ENCODE assay signal across 1 cellular context in genomic region chr11:93740031-93740801, GRCh38.
A peak's percentile ranks its signal among the peaks of the same experiment; 100 is the strongest.
TF ChIP-seq lines count a peak whose summit lies in the region.

No MANE protein-coding gene starts in this region.

TF ChIP-seq in HepG2, 621 proteins besides CTCF, POLR2A, EP300 and RAD21:
- TF ChIP-seq ZSCAN29 (CRISPR knock-in tag; conservative IDR thresholded peaks at IDR 0.05) (0 out of 2 replicates have a peak, but pooled peaks have one; percentile 21), PTBP1 (IDR thresholded peaks at IDR 0.05; ENCODE audit: low read depth, low read length, poor library complexity, severe bottlenecking) (no peak), ZEB1 (IDR thresholded peaks at IDR 0.05; ENCODE audit: insufficient replicate concordance, low read depth) (peak; percentile 50), ZNF724P (CRISPR knock-in tag; IDR thresholded peaks at IDR 0.05; ENCODE audit: borderline replicate concordance) (no peak), ZNF510 (CRISPR knock-in tag; IDR thresholded peaks at IDR 0.05; ENCODE audit: low read depth) (no peak), ZC3H4 (CRISPR knock-in tag; IDR thresholded peaks at IDR 0.05; ENCODE audit: borderline replicate concordance) (peak; percentile 59; the same call in 1 of the 2 replicates), MTA3 (CRISPR knock-in tag; IDR thresholded peaks at IDR 0.05) (no peak), ONECUT2 (CRISPR knock-in tag; IDR thresholded peaks at IDR 0.05) (no peak), SAP130 (CRISPR knock-in tag; IDR thresholded peaks at IDR 0.05; ENCODE audit: low read depth) (peak; percentile 39)
- TF ChIP-seq, protein P1, sequence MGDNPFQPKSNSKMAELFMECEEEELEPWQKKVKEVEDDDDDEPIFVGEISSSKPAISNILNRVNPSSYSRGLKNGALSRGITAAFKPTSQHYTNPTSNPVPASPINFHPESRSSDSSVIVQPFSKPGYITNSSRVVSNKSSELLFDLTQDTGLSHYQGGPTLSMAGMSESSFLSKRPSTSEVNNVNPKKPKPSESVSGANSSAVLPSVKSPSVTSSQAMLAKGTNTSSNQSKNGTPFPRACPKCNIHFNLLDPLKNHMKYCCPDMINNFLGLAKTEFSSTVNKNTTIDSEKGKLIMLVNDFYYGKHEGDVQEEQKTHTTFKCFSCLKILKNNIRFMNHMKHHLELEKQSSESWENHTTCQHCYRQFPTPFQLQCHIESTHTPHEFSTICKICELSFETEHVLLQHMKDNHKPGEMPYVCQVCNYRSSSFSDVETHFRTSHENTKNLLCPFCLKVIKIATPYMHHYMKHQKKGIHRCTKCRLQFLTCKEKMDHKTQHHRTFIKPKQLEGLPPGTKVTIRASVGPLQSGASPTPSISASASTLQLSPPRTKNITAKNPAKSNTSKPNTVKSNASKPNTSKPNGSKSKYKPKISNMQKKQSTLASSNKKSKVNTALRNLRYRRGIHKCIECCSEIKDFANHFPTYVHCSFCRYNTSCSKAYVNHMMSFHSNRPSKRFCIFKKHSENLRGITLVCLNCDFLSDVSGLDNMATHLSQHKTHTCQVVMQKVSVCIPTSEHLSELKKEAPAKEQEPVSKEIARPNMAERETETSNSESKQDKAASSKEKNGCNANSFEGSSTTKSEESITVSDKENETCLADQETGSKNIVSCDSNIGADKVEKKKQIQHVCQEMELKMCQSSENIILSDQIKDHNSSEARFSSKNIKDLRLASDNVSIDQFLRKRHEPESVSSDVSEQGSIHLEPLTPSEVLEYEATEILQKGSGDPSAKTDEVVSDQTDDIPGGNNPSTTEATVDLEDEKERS (CRISPR knock-in tag; IDR thresholded peaks at IDR 0.05) = 0 out of 2 replicates have a peak, but pooled peaks have one; percentile 43
- TF ChIP-seq, protein P2, sequence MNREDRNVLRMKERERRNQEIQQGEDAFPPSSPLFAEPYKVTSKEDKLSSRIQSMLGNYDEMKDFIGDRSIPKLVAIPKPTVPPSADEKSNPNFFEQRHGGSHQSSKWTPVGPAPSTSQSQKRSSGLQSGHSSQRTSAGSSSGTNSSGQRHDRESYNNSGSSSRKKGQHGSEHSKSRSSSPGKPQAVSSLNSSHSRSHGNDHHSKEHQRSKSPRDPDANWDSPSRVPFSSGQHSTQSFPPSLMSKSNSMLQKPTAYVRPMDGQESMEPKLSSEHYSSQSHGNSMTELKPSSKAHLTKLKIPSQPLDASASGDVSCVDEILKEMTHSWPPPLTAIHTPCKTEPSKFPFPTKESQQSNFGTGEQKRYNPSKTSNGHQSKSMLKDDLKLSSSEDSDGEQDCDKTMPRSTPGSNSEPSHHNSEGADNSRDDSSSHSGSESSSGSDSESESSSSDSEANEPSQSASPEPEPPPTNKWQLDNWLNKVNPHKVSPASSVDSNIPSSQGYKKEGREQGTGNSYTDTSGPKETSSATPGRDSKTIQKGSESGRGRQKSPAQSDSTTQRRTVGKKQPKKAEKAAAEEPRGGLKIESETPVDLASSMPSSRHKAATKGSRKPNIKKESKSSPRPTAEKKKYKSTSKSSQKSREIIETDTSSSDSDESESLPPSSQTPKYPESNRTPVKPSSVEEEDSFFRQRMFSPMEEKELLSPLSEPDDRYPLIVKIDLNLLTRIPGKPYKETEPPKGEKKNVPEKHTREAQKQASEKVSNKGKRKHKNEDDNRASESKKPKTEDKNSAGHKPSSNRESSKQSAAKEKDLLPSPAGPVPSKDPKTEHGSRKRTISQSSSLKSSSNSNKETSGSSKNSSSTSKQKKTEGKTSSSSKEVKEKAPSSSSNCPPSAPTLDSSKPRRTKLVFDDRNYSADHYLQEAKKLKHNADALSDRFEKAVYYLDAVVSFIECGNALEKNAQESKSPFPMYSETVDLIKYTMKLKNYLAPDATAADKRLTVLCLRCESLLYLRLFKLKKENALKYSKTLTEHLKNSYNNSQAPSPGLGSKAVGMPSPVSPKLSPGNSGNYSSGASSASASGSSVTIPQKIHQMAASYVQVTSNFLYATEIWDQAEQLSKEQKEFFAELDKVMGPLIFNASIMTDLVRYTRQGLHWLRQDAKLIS (CRISPR knock-in tag; IDR thresholded peaks at IDR 0.05) = 0 out of 2 replicates have a peak, but pooled peaks have one; percentile 62
- TF ChIP-seq, protein P3, sequence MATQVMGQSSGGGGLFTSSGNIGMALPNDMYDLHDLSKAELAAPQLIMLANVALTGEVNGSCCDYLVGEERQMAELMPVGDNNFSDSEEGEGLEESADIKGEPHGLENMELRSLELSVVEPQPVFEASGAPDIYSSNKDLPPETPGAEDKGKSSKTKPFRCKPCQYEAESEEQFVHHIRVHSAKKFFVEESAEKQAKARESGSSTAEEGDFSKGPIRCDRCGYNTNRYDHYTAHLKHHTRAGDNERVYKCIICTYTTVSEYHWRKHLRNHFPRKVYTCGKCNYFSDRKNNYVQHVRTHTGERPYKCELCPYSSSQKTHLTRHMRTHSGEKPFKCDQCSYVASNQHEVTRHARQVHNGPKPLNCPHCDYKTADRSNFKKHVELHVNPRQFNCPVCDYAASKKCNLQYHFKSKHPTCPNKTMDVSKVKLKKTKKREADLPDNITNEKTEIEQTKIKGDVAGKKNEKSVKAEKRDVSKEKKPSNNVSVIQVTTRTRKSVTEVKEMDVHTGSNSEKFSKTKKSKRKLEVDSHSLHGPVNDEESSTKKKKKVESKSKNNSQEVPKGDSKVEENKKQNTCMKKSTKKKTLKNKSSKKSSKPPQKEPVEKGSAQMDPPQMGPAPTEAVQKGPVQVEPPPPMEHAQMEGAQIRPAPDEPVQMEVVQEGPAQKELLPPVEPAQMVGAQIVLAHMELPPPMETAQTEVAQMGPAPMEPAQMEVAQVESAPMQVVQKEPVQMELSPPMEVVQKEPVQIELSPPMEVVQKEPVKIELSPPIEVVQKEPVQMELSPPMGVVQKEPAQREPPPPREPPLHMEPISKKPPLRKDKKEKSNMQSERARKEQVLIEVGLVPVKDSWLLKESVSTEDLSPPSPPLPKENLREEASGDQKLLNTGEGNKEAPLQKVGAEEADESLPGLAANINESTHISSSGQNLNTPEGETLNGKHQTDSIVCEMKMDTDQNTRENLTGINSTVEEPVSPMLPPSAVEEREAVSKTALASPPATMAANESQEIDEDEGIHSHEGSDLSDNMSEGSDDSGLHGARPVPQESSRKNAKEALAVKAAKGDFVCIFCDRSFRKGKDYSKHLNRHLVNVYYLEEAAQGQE (IDR thresholded peaks at IDR 0.05; ENCODE audit: borderline replicate concordance in 1 of 2, low read depth in 1 of 2, low read length in 2 of 2) = 0 out of 4 replicates have a peak, but pooled peaks of 1 of the 2 experiments have one; percentile 20
- TF ChIP-seq, protein P4, sequence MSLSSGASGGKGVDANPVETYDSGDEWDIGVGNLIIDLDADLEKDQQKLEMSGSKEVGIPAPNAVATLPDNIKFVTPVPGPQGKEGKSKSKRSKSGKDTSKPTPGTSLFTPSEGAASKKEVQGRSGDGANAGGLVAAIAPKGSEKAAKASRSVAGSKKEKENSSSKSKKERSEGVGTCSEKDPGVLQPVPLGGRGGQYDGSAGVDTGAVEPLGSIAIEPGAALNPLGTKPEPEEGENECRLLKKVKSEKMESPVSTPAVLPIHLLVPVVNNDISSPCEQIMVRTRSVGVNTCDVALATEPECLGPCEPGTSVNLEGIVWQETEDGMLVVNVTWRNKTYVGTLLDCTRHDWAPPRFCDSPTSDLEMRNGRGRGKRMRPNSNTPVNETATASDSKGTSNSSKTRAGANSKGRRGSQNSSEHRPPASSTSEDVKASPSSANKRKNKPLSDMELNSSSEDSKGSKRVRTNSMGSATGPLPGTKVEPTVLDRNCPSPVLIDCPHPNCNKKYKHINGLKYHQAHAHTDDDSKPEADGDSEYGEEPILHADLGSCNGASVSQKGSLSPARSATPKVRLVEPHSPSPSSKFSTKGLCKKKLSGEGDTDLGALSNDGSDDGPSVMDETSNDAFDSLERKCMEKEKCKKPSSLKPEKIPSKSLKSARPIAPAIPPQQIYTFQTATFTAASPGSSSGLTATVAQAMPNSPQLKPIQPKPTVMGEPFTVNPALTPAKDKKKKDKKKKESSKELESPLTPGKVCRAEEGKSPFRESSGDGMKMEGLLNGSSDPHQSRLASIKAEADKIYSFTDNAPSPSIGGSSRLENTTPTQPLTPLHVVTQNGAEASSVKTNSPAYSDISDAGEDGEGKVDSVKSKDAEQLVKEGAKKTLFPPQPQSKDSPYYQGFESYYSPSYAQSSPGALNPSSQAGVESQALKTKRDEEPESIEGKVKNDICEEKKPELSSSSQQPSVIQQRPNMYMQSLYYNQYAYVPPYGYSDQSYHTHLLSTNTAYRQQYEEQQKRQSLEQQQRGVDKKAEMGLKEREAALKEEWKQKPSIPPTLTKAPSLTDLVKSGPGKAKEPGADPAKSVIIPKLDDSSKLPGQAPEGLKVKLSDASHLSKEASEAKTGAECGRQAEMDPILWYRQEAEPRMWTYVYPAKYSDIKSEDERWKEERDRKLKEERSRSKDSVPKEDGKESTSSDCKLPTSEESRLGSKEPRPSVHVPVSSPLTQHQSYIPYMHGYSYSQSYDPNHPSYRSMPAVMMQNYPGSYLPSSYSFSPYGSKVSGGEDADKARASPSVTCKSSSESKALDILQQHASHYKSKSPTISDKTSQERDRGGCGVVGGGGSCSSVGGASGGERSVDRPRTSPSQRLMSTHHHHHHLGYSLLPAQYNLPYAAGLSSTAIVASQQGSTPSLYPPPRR (CRISPR knock-in tag; IDR thresholded peaks at IDR 0.05; ENCODE audit: borderline replicate concordance) = 0 out of 2 replicates have a peak, but pooled peaks have one; percentile 13
